Comparison of ENCODE assay signal across 13 cellular contexts in genomic region chr4:5747746-5748365, GRCh38. TPM values are rescaled to one million over a fixed set of nuclear protein-coding genes. Genes with fewer than 3 reads are reported as not detected.
A peak's percentile ranks its signal among the peaks of the same experiment; 100 is the strongest.
DNase-seq lines count a peak whose midpoint lies in the region; ATAC-seq, FAIRE-seq and TF ChIP-seq lines count a peak whose summit lies in the region.
"Had no signal": no experiment of that assay in that cellular context is flagged by ENCODE, and none has a peak within 500 bp of the region (broad histone marks: within the 10 kb centered on the region; RNA-seq: fewer than 3 reads in every experiment).

No MANE protein-coding gene starts in this region.

- peak; percentile 47 for ATAC-seq in left lung
- no peak for ATAC-seq in HepG2
- ATAC-seq: body of pancreas had no signal

- H3K79me2 ChIP-seq in HepG2 (ENCODE audit: insufficient read depth, low read length): no peaks in the 10 kb centered on the region

- intact Hi-C loops in left lung (cut with DNase I): no loop called here
- intact Hi-C loops in HepG2 (cut with micrococcal nuclease; ENCODE audit: unreplicated experiment): no loop called here

- WGBS in HepG2 (ENCODE audit: low lambda C conversion rate): 93% methylated on average over 11 of the region's 11 CpGs

- POLR2A ChIA-PET in AG04450 (lab: Yijun Ruan, JAX) (interaction anchor here (0.8 to 1.3 kb wide), 6 partner anchors 10 to 39 kb away, joined by 3 to 11 read pairs (median 4); partner anchors contain the start of gene EVC2), HepG2 (lab: Yijun Ruan, JAX) (no interaction called here)

- TF ChIP-seq CTCF in AG04450 (IDR thresholded peaks at IDR 0.05; ENCODE audit: low read depth, low read length) (no peak), left lung (IDR thresholded peaks at IDR 0.05) (no peak), HepG2 (CRISPR knock-in tag; IDR thresholded peaks at IDR 0.05) (no peak)

- CTCF ChIA-PET in AG04450 (lab: Charles Lee) (interaction anchor here (1.6 kb wide), 1 partner anchor 65 kb away, joined by 6 read pairs; no protein-coding TSS in a partner anchor), HepG2 (lab: Yijun Ruan, JAX; ENCODE audit: low intra/inter-chr PET ratio, low total read pairs) (no interaction called here)

- H2AFZ ChIP-seq in HepG2 (ENCODE audit: low read length): no peak overlapping the region

- TF ChIP-seq EP300 in HepG2 (IDR thresholded peaks at IDR 0.05; ENCODE audit: low read depth in 2 of 2, low read length in 2 of 2) (no peak), HepG2 (CRISPR knock-in tag; IDR thresholded peaks at IDR 0.05; ENCODE audit: borderline replicate concordance) (no peak)

- no peak for FAIRE-seq in HepG2 (lab: Jason Lieb, UNC)
- FAIRE-seq: GM12892, pancreas had no signal

- H3K9me3 ChIP-seq in AG04450 (ENCODE audit: control insufficient read depth, insufficient read depth, low read length) (no peaks in the 10 kb centered on the region; the same call in 1 of the 2 replicates), left lung (no peaks in the 10 kb centered on the region), HepG2 (ENCODE audit: low read length) (no peaks in the 10 kb centered on the region)
- H3K9me3 ChIP-seq: body of pancreas, pancreas had no signal

- H3K4me1 ChIP-seq in left lung (no peaks in the 10 kb centered on the region), HepG2 (ENCODE audit: insufficient read depth, low read length) (no peaks in the 10 kb centered on the region)
- H3K4me1 ChIP-seq: pancreas had no signal

- peak; percentile 96 for DNase-seq in AG04450 (ENCODE audit: low read depth, low spot score)
- peak; percentile 98 for DNase-seq in LHCN-M2 (ENCODE audit: low read depth)
- DNase-seq in epidermal melanocyte (ENCODE audit: insufficient read length, low spot score): peak; percentile 38
- DNase-seq in left lung: no peak
- no peak for DNase-seq in mucosa of gallbladder (ENCODE audit: low spot score)
- DNase-seq in HepG2 (ENCODE audit: low spot score): no peak
- DNase-seq in NCI-H2196 (lab: John Stamatoyannopoulos, UW; ENCODE audit: unreplicated experiment): no peak
- DNase-seq in erythroblast (lab: John Stamatoyannopoulos, UW): no peak
- DNase-seq: body of pancreas; CD4-positive, alpha-beta T cell; pancreas had no signal

- H3K27me3 ChIP-seq in AG04450 (ENCODE audit: control insufficient read depth, insufficient read depth, low read length) (no peaks in the 10 kb centered on the region), left lung (no peaks in the 10 kb centered on the region), HepG2 (ENCODE audit: control insufficient read depth in 1 of 2, insufficient read depth in 2 of 2, low read length in 2 of 2) (no peaks in the 10 kb centered on the region)
- H3K27me3 ChIP-seq: body of pancreas, pancreas had no signal

- no peaks in the 10 kb centered on the region for H4K20me1 ChIP-seq in HepG2 (ENCODE audit: insufficient read depth, low read length)

- BruUV-seq in HepG2 (replicated peaks; lab: Mats Ljungman, UMichigan): no TSS peak

- in situ Hi-C loops in HepG2 (cut with HindIII; ENCODE audit: extremely low pct_ligation_motif_present, low pct_unique_long_range_greater_than_20kb): no loop called here

- H3K27ac ChIP-seq in AG04450 (ENCODE audit: low read depth, low read length) (peak overlapping the region; percentile 81), left lung (no peak overlapping the region), HepG2 (ENCODE audit: extremely low read length, insufficient read depth, low read length) (no peak overlapping the region)
- H3K27ac ChIP-seq: body of pancreas, pancreas had no signal

- no peak for TF ChIP-seq RAD21 in HepG2 (CRISPR knock-in tag; IDR thresholded peaks at IDR 0.05)

- no peak for TF ChIP-seq POLR2A in HepG2 (IDR thresholded peaks at IDR 0.05; ENCODE audit: insufficient read depth in 1 of 2, low read depth in 2 of 2, low read length in 2 of 2)
- no peak for TF ChIP-seq POLR2A in erythroblast (IDR thresholded peaks at IDR 0.05; ENCODE audit: low read length)

- no peak overlapping the region for H3K4me3 ChIP-seq in AG04450 (ENCODE audit: low read depth, low read length)
- H3K4me3 ChIP-seq in left lung: no peak overlapping the region
- no peak overlapping the region for H3K4me3 ChIP-seq in HepG2 (replicated peaks in 1 of 3; ENCODE audit: insufficient read depth in 1 of 3, low read depth in 2 of 3, low read length in 3 of 3)
- H3K4me3 ChIP-seq: body of pancreas, pancreas had no signal

- peaks cover 0 to 19% of the 10 kb centered on the region in 2 donors for H3K36me3 ChIP-seq in left lung
- H3K36me3 ChIP-seq in HepG2 (replicated peaks in 1 of 2; ENCODE audit: control insufficient read depth in 1 of 2, insufficient read depth in 2 of 2, low read length in 2 of 2): peaks cover 7 to 33% of the 10 kb centered on the region in 2 experiments

- H3K4me2 ChIP-seq in HepG2 (ENCODE audit: low read depth, low read length): no peak overlapping the region

- no peak overlapping the region for H3K9ac ChIP-seq in HepG2 (ENCODE audit: insufficient read depth, low read depth, low read length)

TF ChIP-seq in HepG2, 621 proteins besides CTCF, POLR2A, EP300 and RAD21 (continues in another document):
- no peak for TF ChIP-seq GPBP1L1 (CRISPR knock-in tag; IDR thresholded peaks at IDR 0.05)
- TF ChIP-seq KLF6 (CRISPR knock-in tag; IDR thresholded peaks at IDR 0.05): no peak
- TF ChIP-seq SYNCRIP (IDR thresholded peaks at IDR 0.05; ENCODE audit: insufficient read depth, low read depth, low read length): no peak

RNA-seq across cellular contexts. Expression of gene EVC, which starts 36.9 kb away (rescaled TPM):
- 11.5 and 15.8 TPM in 2 replicates for polyA plus RNA-seq in AG04450 (2011; rRNA removed)
- polyA minus RNA-seq in AG04450 (2011; rRNA and poly(A)+ RNA removed): 21.9 and 22.1 TPM in 2 replicates
- total RNA-seq in LHCN-M2 (2014; rRNA removed): 168 and 219 TPM in 2 replicates
- polyA plus RNA-seq in LHCN-M2 (2012): 37.2 TPM
- total RNA-seq in left lung: 10 to 100 TPM; 18.8 to 29.3 TPM
- 80.5 TPM for total RNA-seq in mucosa of gallbladder
- total RNA-seq in HepG2 (2016; rRNA removed; fragmentation: Illumina TruSeq; extraction: Trizol): 2.8 and 4.9 TPM in 2 replicates
- 1.3 and 1.5 TPM in 2 replicates for total RNA-seq in HepG2 (2016; cell fraction: cytosol; rRNA removed; fragmentation: Illumina TruSeq; extraction: Trizol; ENCODE audit: low read depth)
- 2.3 and 4.9 TPM in 2 replicates for total RNA-seq in HepG2 (2016; cell fraction: insoluble cytoplasmic fraction; rRNA removed; fragmentation: Illumina TruSeq; extraction: Trizol)
- 3.0 and 3.1 TPM in 2 replicates for total RNA-seq in HepG2 (2016; cell fraction: membrane; rRNA removed; fragmentation: Illumina TruSeq; extraction: Trizol)
- total RNA-seq in HepG2 (2016; cell fraction: nucleus; rRNA removed; fragmentation: Illumina TruSeq; extraction: Trizol): 8.1 and 10.9 TPM in 2 replicates
- 3.1 and 3.5 TPM in 2 replicates for polyA plus RNA-seq in HepG2 (2011; rRNA removed)
- polyA plus RNA-seq in HepG2 (2011; cell fraction: cytosol; rRNA removed): 1.7 and 2.1 TPM in 2 replicates
- polyA plus RNA-seq in HepG2 (2011; cell fraction: nucleus; rRNA removed): 17.7 and 18.7 TPM in 2 replicates
- polyA plus RNA-seq in HepG2 (2012): 2.0 and 3.0 TPM in 2 replicates
- 0.61 and 0.63 TPM in 2 replicates for polyA plus RNA-seq in HepG2 (2016; cell fraction: cytosol; fragmentation: Illumina TruSeq; extraction: Trizol; ENCODE audit: low read depth)
- 1.6 and 2.2 TPM in 2 replicates for polyA plus RNA-seq in HepG2 (2016; cell fraction: insoluble cytoplasmic fraction; fragmentation: Illumina TruSeq; extraction: Trizol; ENCODE audit: low read depth)
- 1.1 and 1.2 TPM in 2 replicates for polyA plus RNA-seq in HepG2 (2016; cell fraction: membrane; fragmentation: Illumina TruSeq; extraction: Trizol; ENCODE audit: low read depth)
- polyA plus RNA-seq in HepG2 (2016; cell fraction: nucleus; fragmentation: Illumina TruSeq; extraction: Trizol; ENCODE audit: insufficient read depth, low read depth): 8.1 and 10.6 TPM in 2 replicates
- 1.2 and 6.0 TPM in 2 replicates for polyA minus RNA-seq in HepG2 (2011; rRNA and poly(A)+ RNA removed; ENCODE audit: low replicate concordance)
- polyA minus RNA-seq in HepG2 (2011; cell fraction: cytosol; rRNA and poly(A)+ RNA removed): 2.5 and 3.3 TPM in 2 replicates
- polyA minus RNA-seq in HepG2 (2011; cell fraction: nucleus; rRNA and poly(A)+ RNA removed): 15.0 and 17.3 TPM in 2 replicates

RNA-seq across cellular contexts. Expression of gene EVC2, which starts 39.5 kb away (rescaled TPM):
- polyA plus RNA-seq in AG04450 (2011; rRNA removed): 2.1 and 2.9 TPM in 2 replicates
- 7.0 and 7.8 TPM in 2 replicates for polyA minus RNA-seq in AG04450 (2011; rRNA and poly(A)+ RNA removed)
- 18.0 and 18.3 TPM in 2 replicates for total RNA-seq in LHCN-M2 (2014; rRNA removed)
- 3.9 TPM for polyA plus RNA-seq in LHCN-M2 (2012)
- total RNA-seq in left lung: 1 to 10 TPM; 4.1 to 5.7 TPM
- 7.1 TPM for total RNA-seq in mucosa of gallbladder
- not detected in 2 replicates for total RNA-seq in HepG2 (2016; rRNA removed; fragmentation: Illumina TruSeq; extraction: Trizol)
- not detected in 2 replicates for total RNA-seq in HepG2 (2016; cell fraction: cytosol; rRNA removed; fragmentation: Illumina TruSeq; extraction: Trizol; ENCODE audit: low read depth)
- total RNA-seq in HepG2 (2016; cell fraction: insoluble cytoplasmic fraction; rRNA removed; fragmentation: Illumina TruSeq; extraction: Trizol): not detected in 2 replicates
- total RNA-seq in HepG2 (2016; cell fraction: membrane; rRNA removed; fragmentation: Illumina TruSeq; extraction: Trizol): not detected in 2 replicates
- not detected in 2 replicates for total RNA-seq in HepG2 (2016; cell fraction: nucleus; rRNA removed; fragmentation: Illumina TruSeq; extraction: Trizol)
- not detected in 2 replicates for polyA plus RNA-seq in HepG2 (2011; rRNA removed)
- not detected in 2 replicates for polyA plus RNA-seq in HepG2 (2011; cell fraction: cytosol; rRNA removed)
- polyA plus RNA-seq in HepG2 (2011; cell fraction: nucleus; rRNA removed): not detected in 2 replicates
- not detected in 2 replicates for polyA plus RNA-seq in HepG2 (2012)
- polyA plus RNA-seq in HepG2 (2016; cell fraction: cytosol; fragmentation: Illumina TruSeq; extraction: Trizol; ENCODE audit: low read depth): not detected in 2 replicates
- polyA plus RNA-seq in HepG2 (2016; cell fraction: insoluble cytoplasmic fraction; fragmentation: Illumina TruSeq; extraction: Trizol; ENCODE audit: low read depth): not detected in 2 replicates
- not detected in 2 replicates for polyA plus RNA-seq in HepG2 (2016; cell fraction: membrane; fragmentation: Illumina TruSeq; extraction: Trizol; ENCODE audit: low read depth)
- polyA plus RNA-seq in HepG2 (2016; cell fraction: nucleus; fragmentation: Illumina TruSeq; extraction: Trizol; ENCODE audit: insufficient read depth, low read depth): not detected in 2 replicates
- not detected in 2 replicates for polyA minus RNA-seq in HepG2 (2011; rRNA and poly(A)+ RNA removed; ENCODE audit: low replicate concordance)
- polyA minus RNA-seq in HepG2 (2011; cell fraction: cytosol; rRNA and poly(A)+ RNA removed): not detected in 2 replicates
- not detected in 2 replicates for polyA minus RNA-seq in HepG2 (2011; cell fraction: nucleus; rRNA and poly(A)+ RNA removed)
- total RNA-seq: NCI-H460 had no signal

Comparison
In these comparisons a context has a peak if more than half of its experiments do, and no peak if none do; other contexts are left out.
1. DNase-seq: peak in AG04450 (single experiment), LHCN-M2 (single experiment) and epidermal melanocyte (single experiment); none in left lung (0 of 2), mucosa of gallbladder (single experiment), HepG2 (single experiment), NCI-H2196 (single experiment) and erythroblast (0 of 2).